27 cellular contexts compared by ENCODE assay signal in the genomic region with DNA sequence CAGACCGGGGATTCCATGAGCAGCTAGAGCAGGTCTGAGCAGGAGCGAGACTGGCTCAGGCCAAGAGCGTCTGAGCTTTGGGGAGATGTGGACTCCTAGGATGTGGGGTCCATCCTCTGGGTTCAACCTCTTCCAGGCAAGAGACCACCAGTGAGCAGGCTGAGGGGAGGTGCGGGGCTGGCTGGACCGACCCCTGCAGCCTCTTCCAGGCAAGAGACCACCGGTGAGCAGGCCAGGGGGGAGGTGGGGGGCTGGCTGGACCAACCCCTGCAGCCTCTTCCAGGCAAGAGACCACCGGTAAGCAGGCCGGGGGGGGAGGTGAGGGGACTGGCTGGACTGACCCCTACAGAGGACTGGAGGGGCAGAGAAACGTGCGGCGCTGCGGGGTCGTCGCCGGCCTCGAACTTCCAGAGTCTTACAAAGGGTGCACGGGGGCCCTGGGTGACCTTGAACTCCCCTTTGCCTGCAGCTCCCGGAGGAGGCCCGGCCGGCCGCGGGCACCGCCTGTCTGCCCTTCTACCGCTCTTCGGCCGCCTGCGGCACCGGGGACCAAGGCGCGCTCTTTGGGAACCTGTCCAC.
"Had no signal": no experiment of that assay in that cellular context is flagged by ENCODE, and none has a peak within 500 bp of the region (broad histone marks: within the 10 kb centered on the region; RNA-seq: fewer than 3 reads in every experiment).

No MANE protein-coding gene starts in this region.

- H3K4me3 ChIP-seq: coronary artery, esophagus squamous epithelium, left ventricle myocardium inferior, lower lobe of right lung, mucosa of descending colon, prostate gland, right atrium auricular region, smooth muscle cell, tibial artery, upper lobe of left lung had no signal

- H3K27ac Mint-ChIP-seq: immature natural killer cell; natural killer cell treated with Interleukin-12 subunit alpha and Interleukin-12 subunit beta and Interleukin-15 and Interleukin-18, amount 100 ng/mL, for 72 hours; stimulated activated effector memory CD8-positive, alpha-beta T cell treated with anti-CD3 and anti-CD28 coated beads, Interleukin-12 subunit alpha, Interleukin-12 subunit beta, amount 100 ng/mL, for 72 hours had no signal

- H3K9me3 Mint-ChIP-seq: immature natural killer cell; natural killer cell treated with Interleukin-12 subunit alpha and Interleukin-12 subunit beta and Interleukin-15 and Interleukin-18, amount 100 ng/mL, for 72 hours; stimulated activated effector memory CD8-positive, alpha-beta T cell treated with anti-CD3 and anti-CD28 coated beads, Interleukin-12 subunit alpha, Interleukin-12 subunit beta, amount 100 ng/mL, for 72 hours had no signal

- H3K9me3 ChIP-seq: esophagus squamous epithelium, left ventricle myocardium inferior, lower lobe of right lung, mucosa of descending colon, prostate gland, right atrium auricular region, tibial artery, upper lobe of left lung had no signal

- H3K4me2 ChIP-seq: smooth muscle cell had no signal

- H3K4me3 Mint-ChIP-seq: immature natural killer cell; natural killer cell treated with Interleukin-12 subunit alpha and Interleukin-12 subunit beta and Interleukin-15 and Interleukin-18, amount 100 ng/mL, for 72 hours; neural crest cell; stimulated activated effector memory CD8-positive, alpha-beta T cell treated with anti-CD3 and anti-CD28 coated beads, Interleukin-12 subunit alpha, Interleukin-12 subunit beta, amount 100 ng/mL, for 72 hours had no signal

- H3K36me3 ChIP-seq: esophagus squamous epithelium, lower lobe of right lung, prostate gland, right atrium auricular region, tibial artery, upper lobe of left lung had no signal

- H3K4me1 ChIP-seq: esophagus squamous epithelium, left ventricle myocardium inferior, lower lobe of right lung, parathyroid adenoma, prostate gland, right atrium auricular region, tibial artery, upper lobe of left lung had no signal

- H3K4me1 Mint-ChIP-seq: immature natural killer cell; naive B cell; neural crest cell; stimulated activated effector memory CD8-positive, alpha-beta T cell treated with anti-CD3 and anti-CD28 coated beads, Interleukin-12 subunit alpha, Interleukin-12 subunit beta, amount 100 ng/mL, for 72 hours had no signal

- ATAC-seq: left colon; mucosa of descending colon; natural killer cell treated with Interleukin-12 subunit alpha and Interleukin-12 subunit beta and Interleukin-15 and Interleukin-18, amount 100 ng/mL, for 72 hours; sciatic nerve had no signal

- H3K27ac ChIP-seq: coronary artery, esophagus squamous epithelium, left ventricle myocardium inferior, lower lobe of right lung, parathyroid adenoma, prostate gland, right atrium auricular region, tibial artery, upper lobe of left lung had no signal

- H3K9ac ChIP-seq: parathyroid adenoma had no signal

- DNase-seq: dermis blood vessel endothelial cell; effector memory CD4-positive, alpha-beta T cell; esophagus squamous epithelium; foreskin melanocyte; hypothalamus; immature natural killer cell; islet precursor cell; kidney glomerular epithelial cell; left colon; left ventricle myocardium inferior; lower lobe of right lung; mucosa of descending colon; naive B cell; stimulated activated CD4-positive, alpha-beta T cell treated with anti-CD3 and anti-CD28 coated beads, Interleukin-2, amount 100 ng/mL, for 24 hours; stimulated activated CD4-positive, alpha-beta T cell treated with anti-CD3 and anti-CD28 coated beads, Interleukin-4, amount 100 ng/mL, for 24 hours; stimulated activated naive CD4-positive, alpha-beta T cell treated with Interleukin-2 at 50 U/mL for 16 hours; tibial artery had no signal

- H3K27me3 ChIP-seq: esophagus squamous epithelium, right atrium auricular region, upper lobe of left lung had no signal

- H2AFZ ChIP-seq: parathyroid adenoma had no signal
